In genomic region chr4:107757860-107758476, GRCh38 we compare ENCODE assay signal across 8 cellular contexts. TPM values are rescaled to one million over a fixed set of nuclear protein-coding genes. Genes with fewer than 3 reads are reported as not detected.
DNase-seq lines count a peak whose midpoint lies in the region; ATAC-seq and TF ChIP-seq lines count a peak whose summit lies in the region.

No MANE protein-coding gene starts in this region.

- no peak overlapping the region for H3K27ac ChIP-seq in osteoblast (ENCODE audit: low read depth, low read length)
- H3K27ac ChIP-seq in effector memory CD4-positive, alpha-beta T cell (ENCODE audit: insufficient read depth, low read length, poor library complexity, severe bottlenecking): no peak overlapping the region

- ATAC-seq in GM18861 (IDR thresholded peaks at IDR 0.05; ENCODE audit: unreplicated experiment): peak; percentile 51

- no peaks in the 10 kb centered on the region for H3K36me3 ChIP-seq in osteoblast (ENCODE audit: insufficient read depth, low read length)
- H3K36me3 ChIP-seq in effector memory CD4-positive, alpha-beta T cell (ENCODE audit: control insufficient read depth, insufficient read depth, low read length): no peaks in the 10 kb centered on the region

- H3K4me1 ChIP-seq in osteoblast (ENCODE audit: insufficient read depth, low read length): peaks cover 9% of the 10 kb centered on the region
- no peaks in the 10 kb centered on the region for H3K4me1 ChIP-seq in effector memory CD4-positive, alpha-beta T cell (ENCODE audit: control insufficient read depth, insufficient read depth, low read length, poor library complexity, severe bottlenecking)

- DNase-seq in AG08395 (ENCODE audit: low spot score) (peak; percentile 37), NCI-H69 (lab: John Stamatoyannopoulos, UW) (peak; percentile 55), osteoblast (ENCODE audit: insufficient read length, low spot score, missing footprints) (peak; percentile 9), mucosa of gallbladder (ENCODE audit: low spot score) (no peak), hypothalamus (lab: John Stamatoyannopoulos, UW) (no peak)
- no peak for DNase-seq in effector memory CD4-positive, alpha-beta T cell

- no peak overlapping the region for H2AFZ ChIP-seq in osteoblast (ENCODE audit: low read length)

- no peak overlapping the region for H3K4me3 Mint-ChIP-seq in dendritic cell treated with granulocyte-macrophage colony-stimulating factor and Interleukin-4, amounts not matched to agents 40 ng/mL and 50 ng/mL, for 4 days

- H3K36me3 Mint-ChIP-seq in dendritic cell treated with granulocyte-macrophage colony-stimulating factor and Interleukin-4, amounts not matched to agents 40 ng/mL and 50 ng/mL, for 4 days (ENCODE audit: low read depth): no peaks in the 10 kb centered on the region

- H3K4me2 ChIP-seq in osteoblast (ENCODE audit: insufficient read depth, low read length): no peak overlapping the region

- H3K9me3 ChIP-seq in osteoblast (ENCODE audit: low read depth, low read length): no peaks in the 10 kb centered on the region
- no peaks in the 10 kb centered on the region for H3K9me3 ChIP-seq in effector memory CD4-positive, alpha-beta T cell (ENCODE audit: control insufficient read depth, low read length)

- peak overlapping the region; percentile 8 for H3K27ac Mint-ChIP-seq in dendritic cell treated with granulocyte-macrophage colony-stimulating factor and Interleukin-4, amounts not matched to agents 40 ng/mL and 50 ng/mL, for 4 days

- no peaks in the 10 kb centered on the region for H3K79me2 ChIP-seq in osteoblast (ENCODE audit: insufficient read depth, low read length)

- H3K27me3 Mint-ChIP-seq in dendritic cell treated with granulocyte-macrophage colony-stimulating factor and Interleukin-4, amounts not matched to agents 40 ng/mL and 50 ng/mL, for 4 days: no peaks in the 10 kb centered on the region

- no peak overlapping the region for H3K4me3 ChIP-seq in osteoblast (ENCODE audit: insufficient read depth, low read length)
- H3K4me3 ChIP-seq in effector memory CD4-positive, alpha-beta T cell (ENCODE audit: insufficient read depth, low read depth, low read length, poor library complexity, severe bottlenecking): no peak overlapping the region

- peaks cover 3% of the 10 kb centered on the region for H3K27me3 ChIP-seq in osteoblast (ENCODE audit: insufficient read depth, low read length)
- no peaks in the 10 kb centered on the region for H3K27me3 ChIP-seq in effector memory CD4-positive, alpha-beta T cell (replicated peaks; ENCODE audit: control insufficient read depth, insufficient read depth, low read length, poor library complexity, severe bottlenecking)

- no peaks in the 10 kb centered on the region for H4K20me1 ChIP-seq in osteoblast (ENCODE audit: insufficient read depth, low read length)

- intact Hi-C loops in dendritic cell treated with granulocyte-macrophage colony-stimulating factor and Interleukin-4, amounts not matched to agents 40 ng/mL and 50 ng/mL, for 4 days (cut with micrococcal nuclease): loop anchor here (1.0 to 5.0 kb wide), 3 partner anchors 59 to 155 kb away; no protein-coding TSS in a partner anchor

- peaks cover 27% of the 10 kb centered on the region for H3K4me1 Mint-ChIP-seq in dendritic cell treated with granulocyte-macrophage colony-stimulating factor and Interleukin-4, amounts not matched to agents 40 ng/mL and 50 ng/mL, for 4 days (ENCODE audit: low read depth)

- peak; percentile 53 for TF ChIP-seq CTCF in osteoblast (IDR thresholded peaks at IDR 0.05; ENCODE audit: extremely low read depth, low read depth, low read length)

- no peaks in the 10 kb centered on the region for H3K9me3 Mint-ChIP-seq in dendritic cell treated with granulocyte-macrophage colony-stimulating factor and Interleukin-4, amounts not matched to agents 40 ng/mL and 50 ng/mL, for 4 days

RNA-seq across cellular contexts. Expression of gene PAPSS1, which starts 37.9 kb away (rescaled TPM):
- 107 and 123 TPM in 2 replicates for total RNA-seq in osteoblast
- 53.8 TPM for total RNA-seq in mucosa of gallbladder

Comparison
In these comparisons a context has a peak if more than half of its experiments do, and no peak if none do; other contexts are left out.
1. DNase-seq: peak in AG08395 (single experiment), NCI-H69 (single experiment) and osteoblast (single experiment); none in effector memory CD4-positive, alpha-beta T cell (0 of 3), mucosa of gallbladder (single experiment) and hypothalamus (0 of 51).